In the genomic region with DNA sequence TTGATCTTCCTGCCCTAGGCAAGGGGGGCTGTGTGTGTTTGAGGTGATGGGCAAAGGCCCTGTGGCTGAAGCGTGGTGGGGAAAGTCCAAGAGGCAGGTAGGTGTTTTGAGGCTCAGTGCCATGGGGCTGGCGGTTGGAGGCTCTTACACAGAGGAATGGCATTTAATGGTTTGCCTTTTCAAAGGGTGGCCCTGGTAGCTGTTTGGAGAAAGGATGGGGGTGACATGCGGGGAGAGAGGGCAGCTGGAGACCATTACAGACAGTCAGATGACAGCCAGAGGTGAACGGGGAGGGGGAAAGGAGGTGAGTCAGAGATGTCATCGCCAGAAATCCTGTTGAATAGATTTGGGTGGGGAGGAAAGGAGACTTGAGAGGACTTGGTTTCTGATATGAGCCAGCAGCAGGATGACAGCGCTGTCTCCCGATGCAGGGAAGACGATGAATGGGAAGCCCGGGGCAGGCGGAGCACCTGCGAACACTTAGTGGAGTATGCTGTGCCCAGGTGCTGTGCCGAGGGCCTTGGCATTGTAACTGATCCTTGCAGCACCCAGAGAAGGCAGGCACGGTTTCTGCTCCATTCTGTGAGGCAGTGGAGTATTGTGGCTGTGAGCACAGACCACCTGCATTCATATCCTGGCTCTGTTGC, we compare ENCODE assay signal across 20 cellular contexts. TPM values are rescaled to one million over a fixed set of nuclear protein-coding genes. Genes with fewer than 3 reads are reported as not detected.
A peak's percentile ranks its signal among the peaks of the same experiment; 100 is the strongest.
DNase-seq lines count a peak whose midpoint lies in the region; ATAC-seq and TF ChIP-seq lines count a peak whose summit lies in the region.
"Had no signal": no experiment of that assay in that cellular context is flagged by ENCODE, and none has a peak within 500 bp of the region (broad histone marks: within the 10 kb centered on the region; RNA-seq: fewer than 3 reads in every experiment).

No MANE protein-coding gene starts in this region.

- no peaks in the 10 kb centered on the region for H3K27me3 ChIP-seq in mammary epithelial cell (ENCODE audit: insufficient read depth, low read length)
- H3K27me3 ChIP-seq: cardiac muscle cell, esophagus muscularis mucosa, transverse colon had no signal

- 73% methylated on average over 10 of the region's 13 CpGs for WGBS in mammary epithelial cell (ENCODE audit: low coverage, missing lambda C conversion rate)

- no peaks in the 10 kb centered on the region for H4K20me1 ChIP-seq in mammary epithelial cell (ENCODE audit: insufficient read depth, low read length)

- H3K36me3 Mint-ChIP-seq in MCF 10A (ENCODE audit: insufficient read depth, unreplicated experiment), result no peaks in the 10 kb centered on the region
- peaks cover 22% of the 10 kb centered on the region for H3K36me3 Mint-ChIP-seq in activated naive CD8-positive, alpha-beta T cell treated with anti-CD3 and anti-CD28 coated beads for 36 hours

- H3K27me3 Mint-ChIP-seq in MCF 10A (ENCODE audit: insufficient read depth, unreplicated experiment), result peaks cover 56% of the 10 kb centered on the region
- peaks cover 7% of the 10 kb centered on the region for H3K27me3 Mint-ChIP-seq in activated naive CD8-positive, alpha-beta T cell treated with anti-CD3 and anti-CD28 coated beads for 36 hours

- no peak overlapping the region for H3K4me2 ChIP-seq in mammary epithelial cell (ENCODE audit: insufficient read depth, low read depth, low read length)

- TF ChIP-seq CTCF in mammary epithelial cell (conservative IDR thresholded peaks at IDR 0.05 in 1 of 2, IDR thresholded peaks at IDR 0.05 in 1 of 2; ENCODE audit: extremely low read depth in 1 of 2, insufficient read depth in 1 of 2, low read depth in 1 of 2, low read length in 2 of 2) (no peak), MCF 10A (IDR thresholded peaks at IDR 0.05; ENCODE audit: unreplicated experiment) (no peak), GM10248 (IDR thresholded peaks at IDR 0.05; ENCODE audit: control extremely low read depth, extremely low read depth, low read depth, missing control alignments) (no peak)

- POLR2A ChIA-PET in MCF 10A (lab: Yijun Ruan, JAX), result no interaction called here
- POLR2A ChIA-PET in GM10248 (lab: Yijun Ruan, JAX), result no interaction called here

- intact Hi-C loops in mammary epithelial cell (cut with micrococcal nuclease) (no loop called here), MCF 10A (cut with micrococcal nuclease) (no loop called here)

- no peak overlapping the region for H2AFZ ChIP-seq in mammary epithelial cell (ENCODE audit: low read depth, low read length)

- no peak overlapping the region for H3K27ac ChIP-seq in mammary epithelial cell (ENCODE audit: insufficient read depth, low read depth, low read length)
- H3K27ac ChIP-seq: cardiac muscle cell, esophagus muscularis mucosa, transverse colon had no signal

- BruUV-seq in mammary epithelial cell (replicated peaks; lab: Mats Ljungman, UMichigan), result no TSS peak
- no TSS peak for BruUV-seq in MCF 10A (replicated peaks; lab: Mats Ljungman, UMichigan)

- ATAC-seq in stimulated activated naive CD8-positive, alpha-beta T cell treated with anti-CD3 and anti-CD28 coated beads, Interleukin-15, Interleukin-2, amounts not matched to agents 100 U/mL and 50 U/mL, for 24 hours, result no peak
- ATAC-seq in GM18870 (IDR thresholded peaks at IDR 0.05; ENCODE audit: unreplicated experiment), result no peak

- no peaks in the 10 kb centered on the region for H3K9me3 ChIP-seq in mammary epithelial cell (replicated peaks; ENCODE audit: insufficient read depth, low read length)
- H3K9me3 ChIP-seq: esophagus muscularis mucosa, transverse colon had no signal

- H3K4me1 Mint-ChIP-seq in MCF 10A (ENCODE audit: insufficient read depth, unreplicated experiment), result peaks cover 5% of the 10 kb centered on the region
- H3K4me1 Mint-ChIP-seq in activated naive CD8-positive, alpha-beta T cell treated with anti-CD3 and anti-CD28 coated beads for 36 hours, result peaks cover 73% of the 10 kb centered on the region

- H3K4me1 ChIP-seq in mammary epithelial cell (ENCODE audit: insufficient read depth, low read length), result no peaks in the 10 kb centered on the region

- H3K27ac Mint-ChIP-seq in MCF 10A (ENCODE audit: low read depth, unreplicated experiment), result no peak overlapping the region
- H3K27ac Mint-ChIP-seq in activated naive CD8-positive, alpha-beta T cell treated with anti-CD3 and anti-CD28 coated beads for 36 hours, result peak overlapping the region; percentile 47
- H3K27ac Mint-ChIP-seq: H9, IgD-negative memory B cell had no signal

- no peaks in the 10 kb centered on the region for H3K9me3 Mint-ChIP-seq in MCF 10A (ENCODE audit: unreplicated experiment)
- H3K9me3 Mint-ChIP-seq in activated naive CD8-positive, alpha-beta T cell treated with anti-CD3 and anti-CD28 coated beads for 36 hours, result no peaks in the 10 kb centered on the region
- H3K9me3 Mint-ChIP-seq: H9 had no signal

- H3K9ac ChIP-seq in mammary epithelial cell (ENCODE audit: insufficient read depth, low read length), result no peak overlapping the region

- H3K36me3 ChIP-seq in mammary epithelial cell (ENCODE audit: insufficient read depth, low read length), result no peaks in the 10 kb centered on the region
- H3K36me3 ChIP-seq: cardiac muscle cell, esophagus muscularis mucosa, transverse colon had no signal

- H3K79me2 ChIP-seq in mammary epithelial cell (ENCODE audit: insufficient read depth, low read length), result no peaks in the 10 kb centered on the region

- in situ Hi-C loops in mammary epithelial cell (cut with MboI; ENCODE audit: low sequenced_read_pairs in 2 of 2), result no loop called here

- H3K4me3 Mint-ChIP-seq in MCF 10A (ENCODE audit: unreplicated experiment), result no peak overlapping the region
- H3K4me3 Mint-ChIP-seq in activated naive CD8-positive, alpha-beta T cell treated with anti-CD3 and anti-CD28 coated beads for 36 hours, result no peak overlapping the region
- H3K4me3 Mint-ChIP-seq: H9, IgD-negative memory B cell had no signal

- dilution Hi-C loops in mammary epithelial cell (cut with HindIII; ENCODE audit: low sequenced_read_pairs), result no loop called here

- CTCF ChIA-PET in mammary epithelial cell (lab: Charles Lee; ENCODE audit: low non-redundant PET), result no interaction called here
- CTCF ChIA-PET in MCF 10A (lab: Yijun Ruan, JAX), result no interaction called here
- CTCF ChIA-PET in GM10248 (lab: Yijun Ruan, JAX), result no interaction called here

- DNase-seq in mammary epithelial cell (peak; percentile 19), MCF 10A (ENCODE audit: unreplicated experiment) (no peak), LoVo (ENCODE audit: low spot score) (peak; percentile 24), NCI-H2171 treated with DMSO at 0.1 percent for 48 hours (lab: John Stamatoyannopoulos, UW) (no peak), GM10248 (ENCODE audit: extremely low spot score) (no peak)
- DNase-seq in activated naive CD8-positive, alpha-beta T cell treated with anti-CD3 and anti-CD28 coated beads for 36 hours, result no peak
- DNase-seq in stimulated activated naive CD8-positive, alpha-beta T cell treated with anti-CD3 and anti-CD28 coated beads, Interleukin-15, Interleukin-2, amounts not matched to agents 100 U/mL and 50 U/mL, for 24 hours, result peak; percentile 23
- DNase-seq: activated CD4-positive, alpha-beta T cell treated with anti-CD3 and anti-CD28 coated beads for 48 hours; DND-41; effector CD4-positive, alpha-beta T cell; H9; MV-4-11; NCI-H2029 treated with DMSO at 0.1 percent for 48 hours; NCI-H526 treated with DMSO at 0.1 percent for 48 hours; occipital lobe; transverse colon had no signal

- H3K4me3 ChIP-seq in mammary epithelial cell (replicated peaks in 1 of 3; ENCODE audit: insufficient read depth in 1 of 3, low read depth in 2 of 3, low read length in 3 of 3), result no peak overlapping the region
- H3K4me3 ChIP-seq: cardiac muscle cell, esophagus muscularis mucosa, transverse colon had no signal

RNA-seq across cellular contexts. Expression of gene MAN1C1, which starts 56.3 kb away (rescaled TPM):
- under 1 TPM; 0.07 to 0.33 TPM for total RNA-seq in mammary epithelial cell
- polyA plus RNA-seq in mammary epithelial cell, result 0.18 TPM
- polyA minus RNA-seq in mammary epithelial cell, result not detected
- not detected in 2 replicates for total RNA-seq in MCF 10A (2022)
- 1 to 10 TPM; 5.1 to 5.3 TPM for total RNA-seq in activated naive CD8-positive, alpha-beta T cell treated with anti-CD3 and anti-CD28 coated beads for 36 hours

Comparison
In these comparisons a context has a peak if more than half of its experiments do, and no peak if none do; other contexts are left out.
1. DNase-seq: peak in mammary epithelial cell (single experiment), LoVo (single experiment) and stimulated activated naive CD8-positive, alpha-beta T cell treated with anti-CD3 and anti-CD28 coated beads, Interleukin-15, Interleukin-2, amounts not matched to agents 100 U/mL and 50 U/mL, for 24 hours (single experiment); none in MCF 10A (single experiment), activated naive CD8-positive, alpha-beta T cell treated with anti-CD3 and anti-CD28 coated beads for 36 hours (single experiment), NCI-H2171 treated with DMSO at 0.1 percent for 48 hours (single experiment) and GM10248 (single experiment).